1 cellular context compared by ENCODE assay signal in the genomic region with DNA sequence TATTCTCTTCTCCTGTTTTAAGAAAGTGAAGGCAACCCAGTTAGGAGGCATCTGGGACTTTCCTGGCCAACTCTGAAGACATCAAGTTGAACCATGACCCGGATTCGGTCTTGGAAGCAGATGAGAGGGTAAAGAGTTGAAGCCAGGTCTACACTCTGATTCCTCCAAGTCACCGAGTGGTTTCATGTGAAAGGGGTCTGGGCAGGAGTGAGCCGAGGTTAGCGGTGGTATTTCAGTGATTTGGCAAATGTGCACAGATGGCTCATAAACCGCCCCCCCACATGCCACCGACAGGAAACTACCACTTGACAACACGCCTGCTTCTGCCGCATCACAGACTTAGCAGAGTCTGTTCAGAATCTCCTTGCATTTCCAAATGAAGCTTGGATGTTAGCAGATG.
TF ChIP-seq lines count a peak whose summit lies in the region.

No MANE protein-coding gene starts in this region.

TF ChIP-seq in HepG2, 621 proteins besides CTCF, POLR2A, EP300 and RAD21:
- no peak for TF ChIP-seq ZNF749 (CRISPR knock-in tag; IDR thresholded peaks at IDR 0.05; ENCODE audit: borderline replicate concordance)
- no peak for TF ChIP-seq SRSF4 (IDR thresholded peaks at IDR 0.05; ENCODE audit: low read depth, low read length, poor library complexity, severe bottlenecking)
- no peak for TF ChIP-seq HOXD1 (CRISPR knock-in tag; IDR thresholded peaks at IDR 0.05)
- no peak for TF ChIP-seq ZNF20 (CRISPR knock-in tag; IDR thresholded peaks at IDR 0.05)
- no peak for TF ChIP-seq ZNF678 (CRISPR knock-in tag; IDR thresholded peaks at IDR 0.05)
TF ChIP-seq in HepG2: peak in this region for 0.
